In the genomic region with DNA sequence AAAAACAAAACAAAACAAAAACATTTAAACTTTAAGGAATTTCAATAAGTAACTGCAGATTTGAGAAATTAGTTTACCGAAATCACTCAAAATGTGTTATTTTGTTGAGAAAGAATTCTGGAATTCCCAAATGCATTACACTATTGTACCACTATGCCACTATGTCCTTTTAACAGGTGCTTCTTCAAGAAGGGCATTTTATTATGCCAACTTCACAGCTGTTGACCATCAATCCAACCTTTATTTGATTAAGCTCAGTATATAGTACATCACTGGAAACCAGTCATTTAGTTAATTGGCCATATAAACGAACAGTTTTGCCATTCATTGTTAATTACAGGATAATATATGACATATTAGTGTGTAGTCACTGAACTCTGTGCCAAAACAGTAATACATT, we compare ENCODE assay signal across 16 cellular contexts.
DNase-seq lines count a peak whose midpoint lies in the region; ATAC-seq and TF ChIP-seq lines count a peak whose summit lies in the region.
"Had no signal": no experiment of that assay in that cellular context is flagged by ENCODE, and none has a peak within 500 bp of the region (broad histone marks: within the 10 kb centered on the region; RNA-seq: fewer than 3 reads in every experiment).

No MANE protein-coding gene starts in this region.

- peaks cover 68% of the 10 kb centered on the region for H3K4me1 Mint-ChIP-seq in activated T-cell treated with anti-CD3 and anti-CD28 coated beads, Interleukin-2, amount 50 U/mL, for 24 hours (ENCODE audit: low read depth)
- peaks cover 24% of the 10 kb centered on the region for H3K4me1 Mint-ChIP-seq in nephron progenitor cell

- peaks cover 2% of the 10 kb centered on the region for H3K9me3 Mint-ChIP-seq in activated T-cell treated with anti-CD3 and anti-CD28 coated beads, Interleukin-2, amount 50 U/mL, for 24 hours
- no peaks in the 10 kb centered on the region for H3K9me3 Mint-ChIP-seq in nephron progenitor cell
- H3K9me3 Mint-ChIP-seq: CD14-positive monocyte had no signal

- no peak for DNase-seq in activated T-cell treated with anti-CD3 and anti-CD28 coated beads, Interleukin-2, amount 50 U/mL, for 24 hours
- no peak for DNase-seq in activated T-cell treated with anti-CD3 and anti-CD28 coated beads for 4 hours
- peak; percentile 55 for DNase-seq in LHCN-M2 (ENCODE audit: low read depth)
- peak; percentile 83 for DNase-seq in NCI-H748 (lab: John Stamatoyannopoulos, UW; ENCODE audit: unreplicated experiment)
- peak; percentile 52 for DNase-seq in myocyte (ENCODE audit: low read depth)
- DNase-seq in activated gamma-delta T cell (lab: John Stamatoyannopoulos, UW): no peak
- DNase-seq in nephron progenitor cell: no peak
- DNase-seq: Caco-2, DMS53, Karpas-422, NCI-H1694 treated with DMSO at 0.1 percent for 48 hours, NCI-H446 treated with DMSO at 0.1 percent for 48 hours, PC-3 had no signal

- H3K27me3 Mint-ChIP-seq in activated T-cell treated with anti-CD3 and anti-CD28 coated beads, Interleukin-2, amount 50 U/mL, for 24 hours: no peaks in the 10 kb centered on the region
- H3K27me3 Mint-ChIP-seq in nephron progenitor cell (ENCODE audit: low read depth, poor library complexity): peaks cover 5% of the 10 kb centered on the region

- H3K4me3 Mint-ChIP-seq in activated T-cell treated with anti-CD3 and anti-CD28 coated beads, Interleukin-2, amount 50 U/mL, for 24 hours: no peak overlapping the region
- H3K4me3 Mint-ChIP-seq in nephron progenitor cell: no peak overlapping the region
- H3K4me3 Mint-ChIP-seq: CD14-positive monocyte had no signal

- ATAC-seq in GM19452 (IDR thresholded peaks at IDR 0.05; ENCODE audit: unreplicated experiment): no peak
- ATAC-seq: A549, PC-3 had no signal

- TF ChIP-seq CTCF in nephron progenitor cell (IDR thresholded peaks at IDR 0.05): no peak

- H3K36me3 Mint-ChIP-seq in activated T-cell treated with anti-CD3 and anti-CD28 coated beads, Interleukin-2, amount 50 U/mL, for 24 hours (ENCODE audit: low read depth): peaks cover 6% of the 10 kb centered on the region
- H3K36me3 Mint-ChIP-seq in nephron progenitor cell (ENCODE audit: low read depth): no peaks in the 10 kb centered on the region

- peak overlapping the region; percentile 100 for H3K27ac Mint-ChIP-seq in activated T-cell treated with anti-CD3 and anti-CD28 coated beads, Interleukin-2, amount 50 U/mL, for 24 hours
- H3K27ac Mint-ChIP-seq in nephron progenitor cell: no peak overlapping the region

Comparison
In these comparisons a context has a peak if more than half of its experiments do, and no peak if none do; other contexts are left out.
1. DNase-seq: peak in LHCN-M2 (single experiment), NCI-H748 (single experiment) and myocyte (single experiment); none in activated T-cell treated with anti-CD3 and anti-CD28 coated beads, Interleukin-2, amount 50 U/mL, for 24 hours (single experiment), activated T-cell treated with anti-CD3 and anti-CD28 coated beads for 4 hours (single experiment), activated gamma-delta T cell (single experiment) and nephron progenitor cell (single experiment).